ENCODE assay signal across 8 cellular contexts in the genomic region with DNA sequence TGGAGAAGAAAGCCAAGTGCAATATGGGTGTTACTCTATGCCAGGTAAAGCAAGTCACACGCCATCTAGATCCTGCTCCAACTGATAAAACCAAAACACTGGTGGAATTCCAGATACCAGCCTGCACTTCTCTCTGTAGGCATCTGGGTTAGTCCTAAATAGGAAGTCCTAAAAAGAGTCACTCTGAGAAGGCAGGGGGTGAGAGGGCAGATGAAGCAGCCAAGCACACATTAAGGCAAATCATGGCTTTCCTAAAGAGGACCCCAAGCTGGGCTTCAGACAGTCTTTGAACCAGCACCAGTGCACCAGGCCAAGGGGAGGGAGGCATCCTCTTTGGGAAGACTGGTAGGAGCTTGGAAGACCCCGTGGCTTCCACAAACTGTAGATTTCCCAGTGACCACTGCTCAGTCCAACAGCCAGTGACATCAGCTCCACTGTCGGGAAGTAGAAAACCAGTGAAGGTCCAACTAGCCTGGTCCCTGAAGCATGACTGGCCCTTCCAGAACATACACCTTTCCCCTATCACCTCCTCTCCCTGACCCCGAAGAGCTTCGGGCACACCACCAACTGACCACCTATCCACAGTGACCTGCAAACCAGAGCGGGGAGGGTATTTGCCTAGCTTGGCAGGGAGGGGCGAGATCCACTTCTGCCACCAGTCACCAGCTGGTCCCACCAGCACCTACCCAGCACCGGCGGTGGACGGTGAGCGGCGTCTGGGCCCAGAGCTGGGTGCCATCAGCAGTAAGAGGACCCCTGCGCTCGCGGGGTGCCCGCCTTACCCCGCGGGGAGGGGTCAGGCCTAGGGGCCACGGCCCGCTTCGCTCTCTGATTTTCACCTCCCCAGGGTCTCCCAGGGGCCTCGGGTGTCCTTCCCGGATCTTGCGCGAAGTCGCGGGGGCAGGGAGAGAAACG. TPM values are rescaled to one million over a fixed set of nuclear protein-coding genes. Genes with fewer than 3 reads are reported as not detected.
DNase-seq lines count a peak whose midpoint lies in the region; ATAC-seq lines count a peak whose summit lies in the region.

No MANE protein-coding gene starts in this region.

- peaks cover 2% of the 10 kb centered on the region for H3K27me3 Mint-ChIP-seq in activated CD4-positive, alpha-beta T cell treated with anti-CD3 and anti-CD28 coated beads, Interleukin-2, amount 10 ng/mL, durations not matched to agents 7 days and 5 days

- H3K4ac ChIP-seq in neuronal stem cell (ENCODE audit: low read length), result no peak overlapping the region

- no peak overlapping the region for H3K14ac ChIP-seq in neuronal stem cell (ENCODE audit: low read length)

- H3K4me1 ChIP-seq in neuronal stem cell (ENCODE audit: control insufficient read depth in 2 of 2, insufficient read depth in 1 of 2, low read depth in 1 of 2, low read length in 2 of 2), result peaks cover 14 to 17% of the 10 kb centered on the region in 2 donors

- peaks cover 38% of the 10 kb centered on the region for H3K36me3 Mint-ChIP-seq in activated CD4-positive, alpha-beta T cell treated with anti-CD3 and anti-CD28 coated beads, Interleukin-2, amount 10 ng/mL, durations not matched to agents 7 days and 5 days (ENCODE audit: low read depth)

- H2AK5ac ChIP-seq in neuronal stem cell (ENCODE audit: low read depth, low read length), result peak overlapping the region; percentile 88

- H2BK12ac ChIP-seq in neuronal stem cell (ENCODE audit: low read length), result peak overlapping the region; percentile 77

- CTCF ChIA-PET in activated CD4-positive, alpha-beta T cell treated with anti-CD3 and anti-CD28 coated beads, Interleukin-2, amount 10 ng/mL, durations not matched to agents 7 days and 5 days (lab: Charles Lee), result interaction anchor here (0.5 to 2.1 kb wide), 6 partner anchors 10 to 303 kb away, joined by 3 to 7 read pairs (median 3); no protein-coding TSS in a partner anchor

- peak overlapping the region; percentile 90 for H3K23ac ChIP-seq in neuronal stem cell (ENCODE audit: low read depth, low read length, poor library complexity)

- peak overlapping the region; percentile 90 for H2AFZ ChIP-seq in neuronal stem cell (ENCODE audit: low read length)

- POLR2A ChIA-PET in activated CD4-positive, alpha-beta T cell treated with anti-CD3 and anti-CD28 coated beads, Interleukin-2, amount 10 ng/mL, durations not matched to agents 7 days and 5 days (lab: Charles Lee), result interaction anchor here (0.7 kb wide), 1 partner anchor 36 kb away, joined by 4 read pairs; no protein-coding TSS in a partner anchor

- H2BK120ac ChIP-seq in neuronal stem cell (ENCODE audit: low read depth, low read length), result no peak overlapping the region

- H3K79me1 ChIP-seq in neuronal stem cell (ENCODE audit: low read depth, low read length), result peaks cover 3% of the 10 kb centered on the region

- H3K4me1 Mint-ChIP-seq in activated CD4-positive, alpha-beta T cell treated with anti-CD3 and anti-CD28 coated beads, Interleukin-2, amount 10 ng/mL, durations not matched to agents 7 days and 5 days, result peaks cover 54% of the 10 kb centered on the region

- H4K91ac ChIP-seq in neuronal stem cell (ENCODE audit: low read depth, low read length, poor library complexity), result no peak overlapping the region

- H2BK15ac ChIP-seq in neuronal stem cell (ENCODE audit: low read length), result peak overlapping the region; percentile 82

- H4K8ac ChIP-seq in neuronal stem cell (ENCODE audit: low read depth, low read length), result no peak overlapping the region

- in situ Hi-C loops in Caki2 (cut with HindIII; ENCODE audit: low pct_unique_long_range_greater_than_20kb, low sequenced_read_pairs), result no loop called here

- H2BK5ac ChIP-seq in neuronal stem cell (ENCODE audit: low read length), result no peak overlapping the region

- peaks cover 8 to 14% of the 10 kb centered on the region in 2 donors for H3K9me3 ChIP-seq in neuronal stem cell (replicated peaks in 1 of 2; ENCODE audit: control insufficient read depth in 2 of 2, insufficient read depth in 1 of 2, low read depth in 1 of 2, low read length in 2 of 2)

- peaks cover 0 to 24% (median 4%) of the 10 kb centered on the region in 3 experiments for H3K27me3 ChIP-seq in neuronal stem cell (ENCODE audit: control insufficient read depth in 3 of 3, insufficient read depth in 3 of 3, low read depth in 1 of 3, low read length in 3 of 3)

- H3K27ac ChIP-seq in neuronal stem cell (replicated peaks; ENCODE audit: low read length), result no peak overlapping the region

- DNase-seq in Caki2 (ENCODE audit: low read depth) (peak; percentile 55), fibroblast of gingiva (ENCODE audit: low read depth) (peak; percentile 17), neuronal stem cell (ENCODE audit: low spot score) (no peak)
- no peak for DNase-seq in activated CD4-positive, alpha-beta T cell treated with anti-CD3 and anti-CD28 coated beads, Interleukin-2, amount 10 ng/mL, durations not matched to agents 7 days and 5 days

- H3K9ac ChIP-seq in neuronal stem cell (ENCODE audit: low read depth, low read length, poor library complexity), result no peak overlapping the region

- WGBS in neuronal stem cell (ENCODE audit: extremely low coverage in 2 of 2, insufficient read length in 2 of 2, insufficient replicate concordance in 1 of 2), 2 donors, result no CpG with 5 or more reads among the region's 28 CpGs

- peak overlapping the region; percentile 87 for H3K27ac Mint-ChIP-seq in activated CD4-positive, alpha-beta T cell treated with anti-CD3 and anti-CD28 coated beads, Interleukin-2, amount 10 ng/mL, durations not matched to agents 7 days and 5 days

- peak overlapping the region; percentile 91 for H3K18ac ChIP-seq in neuronal stem cell (ENCODE audit: low read length)

- peak overlapping the region; percentile 92 for H3K4me3 Mint-ChIP-seq in activated CD4-positive, alpha-beta T cell treated with anti-CD3 and anti-CD28 coated beads, Interleukin-2, amount 10 ng/mL, durations not matched to agents 7 days and 5 days

- H3K9me3 Mint-ChIP-seq in activated CD4-positive, alpha-beta T cell treated with anti-CD3 and anti-CD28 coated beads, Interleukin-2, amount 10 ng/mL, durations not matched to agents 7 days and 5 days, result no peaks in the 10 kb centered on the region

- ATAC-seq in HG02840 (IDR thresholded peaks at IDR 0.05; ENCODE audit: low FRiP score, unreplicated experiment) (peak; percentile 12), HG02588 (IDR thresholded peaks at IDR 0.05; ENCODE audit: unreplicated experiment) (no peak), GM18502 (IDR thresholded peaks at IDR 0.05; ENCODE audit: poor library complexity, unreplicated experiment) (no peak), GM19328 (IDR thresholded peaks at IDR 0.05; ENCODE audit: unreplicated experiment) (no peak)

- no peaks in the 10 kb centered on the region for H3K36me3 ChIP-seq in neuronal stem cell (replicated peaks in 1 of 2; ENCODE audit: control insufficient read depth in 2 of 2, insufficient read depth in 2 of 2, low read length in 2 of 2)

- peak overlapping the region; percentile 47 to 86 for H3K4me3 ChIP-seq in neuronal stem cell (ENCODE audit: low read length in 2 of 2)

- peak overlapping the region; percentile 91 for H3K4me2 ChIP-seq in neuronal stem cell (ENCODE audit: insufficient read depth, low read length, poor library complexity, severe bottlenecking)

RNA-seq across cellular contexts. Expression of a gene that starts 1.0 kb away (rescaled TPM):
- 105 and 111 TPM in 2 replicates for total RNA-seq in Caki2 (2014; rRNA removed; shearing (Covaris generic); ENCODE audit: low replicate concordance)
- total RNA-seq in activated CD4-positive, alpha-beta T cell treated with anti-CD3 and anti-CD28 coated beads, Interleukin-2, amount 10 ng/mL, durations not matched to agents 7 days and 5 days, result 100 to 1,000 TPM; 133 to 141 TPM
- polyA plus RNA-seq in neuronal stem cell (2013, experiment 1 of 2), result 85.6 TPM
- 87.4 TPM for polyA plus RNA-seq in neuronal stem cell (2013, experiment 2 of 2)

Comparison
In these comparisons a context has a peak if more than half of its experiments do, and no peak if none do; other contexts are left out.
1. DNase-seq: peak in Caki2 (single experiment) and fibroblast of gingiva (single experiment); none in activated CD4-positive, alpha-beta T cell treated with anti-CD3 and anti-CD28 coated beads, Interleukin-2, amount 10 ng/mL, durations not matched to agents 7 days and 5 days (single experiment) and neuronal stem cell (single experiment).